In genomic region chr2:133667085-133667484, GRCh38 we compare ENCODE assay signal across 13 cellular contexts.
DNase-seq lines count a peak whose midpoint lies in the region; ATAC-seq lines count a peak whose summit lies in the region.
"Had no signal": no experiment of that assay in that cellular context is flagged by ENCODE, and none has a peak within 500 bp of the region (broad histone marks: within the 10 kb centered on the region; RNA-seq: fewer than 3 reads in every experiment).

No MANE protein-coding gene starts in this region.

- peak; percentile 81 for ATAC-seq in left lobe of liver
- ATAC-seq in GM21786 (IDR thresholded peaks at IDR 0.05; ENCODE audit: unreplicated experiment) = no peak
- ATAC-seq: activated CD8-positive, alpha-beta T cell treated with anti-CD3 and anti-CD28 coated beads, Interleukin-2, amount 10 ng/mL, durations not matched to agents 7 days and 5 days had no signal

- peak; percentile 39 for DNase-seq in AG20443 (ENCODE audit: low spot score)
- peak; percentile 93 for DNase-seq in M059J (ENCODE audit: low read depth)
- peak; percentile 62 for DNase-seq in dermis blood vessel endothelial cell
- DNase-seq in left lobe of liver (ENCODE audit: low spot score) = no peak
- no peak for DNase-seq in SIG-M5 (lab: John Stamatoyannopoulos, UW)
- DNase-seq in activated CD4-positive, alpha-beta T cell treated with anti-CD3 and anti-CD28 coated beads for 48 hours = no peak
- DNase-seq in SIG-M5 treated with dmso at 0.1 percent for 504 hours (lab: John Stamatoyannopoulos, UW; ENCODE audit: unreplicated experiment) = no peak
- DNase-seq: activated CD8-positive, alpha-beta T cell treated with anti-CD3 and anti-CD28 coated beads, Interleukin-2, amount 10 ng/mL, durations not matched to agents 7 days and 5 days; anterior cingulate cortex; DMS79 treated with DMSO at 0.1 percent for 48 hours; NCI-H1105 treated with DMSO at 0.1 percent for 48 hours; substantia nigra had no signal

Comparison
In these comparisons a context has a peak if more than half of its experiments do, and no peak if none do; other contexts are left out.
1. DNase-seq: peak in AG20443 (single experiment), M059J (single experiment) and dermis blood vessel endothelial cell (single experiment); none in left lobe of liver (single experiment), SIG-M5 (single experiment), activated CD4-positive, alpha-beta T cell treated with anti-CD3 and anti-CD28 coated beads for 48 hours (single experiment) and SIG-M5 treated with dmso at 0.1 percent for 504 hours (single experiment).